In the genomic region with DNA sequence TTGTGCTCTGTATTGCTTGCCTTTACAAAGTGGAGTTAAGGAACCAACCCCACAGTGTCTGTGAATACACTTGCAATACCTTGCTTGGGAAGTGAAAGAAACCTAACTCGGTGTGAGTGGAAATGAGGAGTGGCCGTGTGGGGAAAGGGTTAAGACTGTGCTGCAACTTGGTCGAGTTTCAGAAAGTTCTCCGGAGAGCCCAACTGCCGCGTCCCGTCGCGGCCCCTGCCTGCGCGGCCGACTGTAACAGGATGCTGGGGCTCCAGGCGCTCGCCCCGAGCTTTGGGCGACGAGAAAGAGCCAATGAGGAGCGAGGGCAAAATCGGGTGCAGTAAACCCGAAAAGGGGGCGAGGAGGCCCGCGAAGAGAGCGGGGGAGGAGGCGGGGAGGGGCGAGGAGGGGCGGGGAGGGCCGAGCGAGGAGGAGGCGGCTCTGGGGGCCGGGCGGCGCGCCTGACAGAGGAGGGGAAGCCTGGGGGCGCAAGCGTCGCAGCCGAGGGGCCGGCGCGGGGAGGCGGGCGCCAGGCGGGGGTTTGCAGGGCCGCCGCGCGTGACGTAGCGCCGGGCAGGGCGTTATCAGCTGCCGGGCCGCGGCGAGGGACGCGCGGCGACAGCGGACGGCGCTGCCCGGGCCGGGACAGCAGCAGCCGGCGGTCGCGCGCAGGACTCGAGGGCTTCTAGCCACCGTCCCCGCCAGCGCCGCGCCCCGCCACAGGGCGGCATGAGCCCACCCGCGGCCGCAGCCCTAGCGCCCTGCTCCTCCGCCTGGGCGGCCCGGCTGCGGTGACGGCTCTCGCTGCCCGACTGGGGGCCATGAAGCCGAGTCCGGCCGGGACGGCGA, we compare ENCODE assay signal across 8 cellular contexts. TPM values are rescaled to one million over a fixed set of nuclear protein-coding genes. Genes with fewer than 3 reads are reported as not detected.
DNase-seq lines count a peak whose midpoint lies in the region; ATAC-seq and TF ChIP-seq lines count a peak whose summit lies in the region.

TSS of gene DACT1 (plus strand) at position 572 of the 840 bp plus-strand sequence. CDS start at position 813, 241 bp downstream.

- TF ChIP-seq CTCF in GM13976 (IDR thresholded peaks at IDR 0.05; ENCODE audit: borderline replicate concordance, control extremely low read depth, extremely low read depth, insufficient read depth, missing control alignments) (no peak), NB4 (IDR thresholded peaks at IDR 0.05; ENCODE audit: low read depth, low read length) (peak; percentile 1)

- in situ Hi-C loops in GM13976 (cut with MboI; ENCODE audit: low sequenced_read_pairs, unreplicated experiment): no loop called here

- DNase-seq in GM13976 (ENCODE audit: low spot score) (peak; percentile 70), H4 (ENCODE audit: low spot score) (peak; percentile 52), NB4 (ENCODE audit: low read depth) (peak; percentile 44), mucosa of gallbladder (ENCODE audit: low spot score) (peak; percentile 61)
- peak; percentile 41 for DNase-seq in activated CD8-positive, alpha-beta memory T cell treated with anti-CD3 and anti-CD28 coated beads, Interleukin-2, amount 50 U/mL, for 4 hours
- peak; percentile 15 for DNase-seq in stimulated activated naive CD4-positive, alpha-beta T cell treated with Interleukin-2 at 50 U/mL for 16 hours (lab: John Stamatoyannopoulos, UW)
- no peak for DNase-seq in NK-92 treated with Interleukin-12 subunit alpha and Interleukin-12 subunit beta, amount 100 ng/mL, for 24 hours (lab: John Stamatoyannopoulos, UW)

- TF ChIP-seq POLR2A in NB4 (IDR thresholded peaks at IDR 0.05; ENCODE audit: extremely low read depth, insufficient read length): no peak

- H3K4me3 ChIP-seq in NB4 (ENCODE audit: low read depth, low read length): peak within 1 kb of the TSS; percentile 41

- ATAC-seq in esophagus mucosa: peak; percentile 47

RNA-seq across cellular contexts. Expression of gene DACT1, which starts in this region (rescaled TPM):
- 10.1 and 11.7 TPM in 2 replicates for total RNA-seq in H4 (2014; rRNA removed; shearing (Covaris generic))
- 0.32 TPM for total RNA-seq in esophagus mucosa
- 19.8 TPM for total RNA-seq in mucosa of gallbladder

Comparison
In these comparisons a context has a peak if more than half of its experiments do, and no peak if none do; other contexts are left out.
1. Peak in ATAC-seq in esophagus mucosa; RNA of the gene not detected or under 1 TPM.